9 cellular contexts compared by ENCODE assay signal in genomic region chr12:70366581-70367267, GRCh38. TPM values are rescaled to one million over a fixed set of nuclear protein-coding genes. Genes with fewer than 3 reads are reported as not detected.
DNase-seq lines count a peak whose midpoint lies in the region; ATAC-seq, FAIRE-seq and TF ChIP-seq lines count a peak whose summit lies in the region.
"Had no signal": no experiment of that assay in that cellular context is flagged by ENCODE, and none has a peak within 500 bp of the region (broad histone marks: within the 10 kb centered on the region; RNA-seq: fewer than 3 reads in every experiment).

No MANE protein-coding gene starts in this region.

- H3K9me3 ChIP-seq in SJCRH30 (replicated peaks) (no peaks in the 10 kb centered on the region), pancreas (no peaks in the 10 kb centered on the region)

- intact Hi-C loops in pancreas (cut with DNase I), result no loop called here

- no peak for TF ChIP-seq CTCF in HL-60 (IDR thresholded peaks at IDR 0.05; ENCODE audit: insufficient read depth, low read length)
- no peak for TF ChIP-seq CTCF in pancreas (IDR thresholded peaks at IDR 0.05)

- H3K4me3 ChIP-seq in HL-60 (replicated peaks; ENCODE audit: insufficient read depth, low read length) (peak overlapping the region; percentile 65), SJCRH30 (peak overlapping the region; percentile 73), pancreas (peak overlapping the region; percentile 39 to 75 (median 56))

- DNase-seq in COR-L47 (lab: John Stamatoyannopoulos, UW), result peak; percentile 68
- DNase-seq in HL-60 (ENCODE audit: low read depth in 1 of 2, low spot score in 1 of 2), result peak in 1 of 2 experiments; percentile 30
- DNase-seq in SJCRH30, result peak; percentile 41 to 61
- DNase-seq in activated gamma-delta T cell treated with anti-CD3 and anti-CD28 coated beads, Interleukin-2, amount 50 U/mL, for 16 hours (ENCODE audit: low read depth), result peak; percentile 37
- peak; percentile 60 for DNase-seq in germinal center (ENCODE audit: low spot score)
- peak; percentile 8 to 70 (median 28) for DNase-seq in pancreas
- DNase-seq in urothelium cell line (ENCODE audit: low spot score), result peak; percentile 38

- H3K27me3 ChIP-seq in HL-60 (ENCODE audit: insufficient read depth, poor library complexity, severe bottlenecking) (peaks cover 41% of the 10 kb centered on the region), SJCRH30 (no peaks in the 10 kb centered on the region), pancreas (peaks cover 0 to 31% (median 0%) of the 10 kb centered on the region in 4 donors)

- ATAC-seq in GM19468 (IDR thresholded peaks at IDR 0.05; ENCODE audit: extremely low read depth, unreplicated experiment) (peak; percentile 23), pancreas (peak; percentile 22 to 63 (median 50))

- WGBS in pancreas, 2 donors, result 1% methylated on average over 60 to 71 of the region's 71 CpGs

- H3K36me3 ChIP-seq in SJCRH30 (no peaks in the 10 kb centered on the region; the same call in 1 of the 2 replicates), pancreas (no peaks in the 10 kb centered on the region)

- H3K27ac ChIP-seq in HL-60 (replicated peaks) (no peak overlapping the region), SJCRH30 (peak overlapping the region; percentile 30), pancreas (no peak overlapping the region)

- no peak for FAIRE-seq in pancreas (lab: Jason Lieb, UNC)
- FAIRE-seq in urothelium cell line (lab: Jason Lieb, UNC), result no peak
- FAIRE-seq: colon had no signal

- peaks cover 11% of the 10 kb centered on the region; the same call in 1 of the 2 replicates for H3K4me1 ChIP-seq in SJCRH30
- peaks cover 0 to 8% (median 3%) of the 10 kb centered on the region in 3 donors for H3K4me1 ChIP-seq in pancreas

RNA-seq across cellular contexts. Expression of gene KCNMB4, which starts 0.6 kb away (rescaled TPM):
- 4.1 and 4.3 TPM in 2 replicates for total RNA-seq in SJCRH30 (2014; rRNA removed; shearing (Covaris generic))
- 1 to 10 TPM in 1 of 6 donors, under 1 TPM in 5; 0.12 to 1.1 (median 0.26) TPM for total RNA-seq in pancreas
- polyA plus RNA-seq in pancreas, result under 1 TPM; 0.38 to 0.61 TPM
